21 cellular contexts compared by ENCODE assay signal in genomic region chr2:20722592-20722991, GRCh38. TPM values are rescaled to one million over a fixed set of nuclear protein-coding genes. Genes with fewer than 3 reads are reported as not detected.
DNase-seq lines count a peak whose midpoint lies in the region; ATAC-seq and TF ChIP-seq lines count a peak whose summit lies in the region.
"Had no signal": no experiment of that assay in that cellular context is flagged by ENCODE, and none has a peak within 500 bp of the region (broad histone marks: within the 10 kb centered on the region; RNA-seq: fewer than 3 reads in every experiment).

No MANE protein-coding gene starts in this region.

- H3K4me1 ChIP-seq in SK-N-SH (ENCODE audit: control insufficient read depth in 1 of 2, insufficient read depth in 2 of 2, low read depth in 1 of 2, low read length in 1 of 2): peaks cover 0 to 4% of the 10 kb centered on the region in 2 experiments; a peak in 3 of 4 replicates
- no peaks in the 10 kb centered on the region for H3K4me1 ChIP-seq in PC-3 (ENCODE audit: insufficient read depth, low read length)
- no peaks in the 10 kb centered on the region for H3K4me1 ChIP-seq in foreskin keratinocyte

- H3K9ac ChIP-seq in SK-N-SH: no peak overlapping the region
- no peak overlapping the region for H3K9ac ChIP-seq in PC-3 (ENCODE audit: low read length)

- TF ChIP-seq CTCF in SK-N-SH (IDR thresholded peaks at IDR 0.05) (no peak; the same call in 1 of the 2 replicates), PC-3 (conservative IDR thresholded peaks at IDR 0.05; ENCODE audit: low read depth, low read length) (peak; percentile 31; the same call in 1 of the 2 replicates), foreskin keratinocyte (conservative IDR thresholded peaks at IDR 0.05) (peak; percentile 18), GM13976 (IDR thresholded peaks at IDR 0.05; ENCODE audit: borderline replicate concordance, control extremely low read depth, extremely low read depth, insufficient read depth, missing control alignments) (no peak)

- BruUV-seq in PC-3 (replicated peaks; lab: Mats Ljungman, UMichigan): no TSS peak

- no peaks in the 10 kb centered on the region for H3F3A ChIP-seq in SK-N-SH (replicated peaks; ENCODE audit: insufficient read depth)
- no peaks in the 10 kb centered on the region for H3F3A ChIP-seq in PC-3 (ENCODE audit: low read length, unreplicated experiment)

- no peak; the same call in 1 of the 2 replicates for TF ChIP-seq RAD21 in SK-N-SH (IDR thresholded peaks at IDR 0.05; ENCODE audit: low read length)

- H3K9me2 ChIP-seq in SK-N-SH: no peaks in the 10 kb centered on the region
- H3K9me2 ChIP-seq in PC-3 (replicated peaks; ENCODE audit: low read length): no peaks in the 10 kb centered on the region

- H3K79me2 ChIP-seq in SK-N-SH (ENCODE audit: insufficient read depth) (peaks cover 8% of the 10 kb centered on the region; the same call in 1 of the 2 replicates), PC-3 (ENCODE audit: low read length) (no peaks in the 10 kb centered on the region)

- H4K20me1 ChIP-seq in SK-N-SH (ENCODE audit: insufficient read depth) (no peaks in the 10 kb centered on the region), PC-3 (ENCODE audit: low read length) (no peaks in the 10 kb centered on the region)

- H2AFZ ChIP-seq in SK-N-SH (ENCODE audit: low read depth): no peak overlapping the region
- H2AFZ ChIP-seq in PC-3 (ENCODE audit: low read length): no peak overlapping the region

- H3K4me2 ChIP-seq in SK-N-SH: no peak overlapping the region
- no peak overlapping the region for H3K4me2 ChIP-seq in PC-3 (ENCODE audit: low read length)

- H3K4me3 ChIP-seq in SK-N-SH (ENCODE audit: low read depth in 2 of 2, low read length in 1 of 2) (no peak overlapping the region), PC-3 (ENCODE audit: low read length) (no peak overlapping the region)
- H3K4me3 ChIP-seq: SJCRH30 had no signal

- intact Hi-C loops in PC-3 (cut with micrococcal nuclease) (no loop called here), Right ventricle myocardium superior (cut with DNase I) (no loop called here)

- peaks cover 0 to 11% of the 10 kb centered on the region in 2 experiments for H3K36me3 ChIP-seq in SK-N-SH (replicated peaks in 1 of 2; ENCODE audit: control insufficient read depth in 1 of 2, insufficient read depth in 2 of 2, low read length in 1 of 2)
- no peaks in the 10 kb centered on the region for H3K36me3 ChIP-seq in PC-3 (ENCODE audit: low read depth, low read length)
- H3K36me3 ChIP-seq: BE2C had no signal

- peaks cover 7% of the 10 kb centered on the region; the same call in 1 of the 2 replicates for H3K9me3 ChIP-seq in SK-N-SH
- H3K9me3 ChIP-seq in PC-3 (ENCODE audit: low read length): no peaks in the 10 kb centered on the region
- H3K9me3 ChIP-seq: BE2C, SJCRH30 had no signal

- H3K27me3 ChIP-seq in SK-N-SH (ENCODE audit: insufficient read depth): no peaks in the 10 kb centered on the region
- peaks cover 18% of the 10 kb centered on the region; the same call in 1 of the 2 replicates for H3K27me3 ChIP-seq in PC-3 (ENCODE audit: low read length)
- no peaks in the 10 kb centered on the region for H3K27me3 ChIP-seq in foreskin keratinocyte
- H3K27me3 ChIP-seq: BE2C, SJCRH30 had no signal

- no peak for TF ChIP-seq EP300 in SK-N-SH (IDR thresholded peaks at IDR 0.05; ENCODE audit: borderline replicate concordance in 1 of 2, low read depth in 1 of 2, low read length in 1 of 2)

- H3K27ac ChIP-seq in SK-N-SH (ENCODE audit: low read depth in 2 of 2, low read length in 1 of 2): no peak overlapping the region
- no peak overlapping the region for H3K27ac ChIP-seq in PC-3 (ENCODE audit: low read length)
- no peak overlapping the region for H3K27ac ChIP-seq in foreskin keratinocyte
- H3K27ac ChIP-seq: SJCRH30 had no signal

- no peak for ATAC-seq in SK-N-SH treated with all-trans-retinoic acid at 6 μM for 48 hours
- no peak for ATAC-seq in PC-3
- ATAC-seq in foreskin keratinocyte: no peak
- no peak for ATAC-seq in Right ventricle myocardium superior (ENCODE audit: poor library complexity)
- ATAC-seq: Panc1 had no signal

- DNase-seq in SK-N-SH (no peak), PC-3 (peak; percentile 7), foreskin keratinocyte (no peak), RPMI8226 (no peak), NCI-H2171 (lab: John Stamatoyannopoulos, UW) (no peak), Right ventricle myocardium superior (no peak), GM13976 (ENCODE audit: low spot score) (no peak)
- DNase-seq: 8988T; BE2C; CD4-positive, CD25-positive, alpha-beta regulatory T cell; GF-D8; KBM-7; NCI-H1417; NCI-H1694 treated with DMSO at 0.1 percent for 48 hours; NCI-H2081 treated with DMSO at 0.1 percent for 48 hours; NCI-H446; NCI-H526; SJCRH30 had no signal

- POLR2A ChIA-PET in SK-N-SH (lab: Yijun Ruan, JAX) (no interaction called here), PC-3 (lab: Charles Lee; ENCODE audit: unreplicated experiment) (no interaction called here)

- CTCF ChIA-PET in SK-N-SH (lab: Yijun Ruan, JAX): interaction anchor here (1.9 kb wide), 1 partner anchor 61 kb away, joined by 6 read pairs; no protein-coding TSS in a partner anchor
- CTCF ChIA-PET in PC-3 (lab: Charles Lee): no interaction called here

- in situ Hi-C loops in GM13976 (cut with MboI; ENCODE audit: low sequenced_read_pairs, unreplicated experiment): no loop called here

- whole genome bisulfite sequencing in SK-N-SH (ENCODE audit: low lambda C conversion rate): 60% methylated on average over 1 of the region's 1 CpG

TF ChIP-seq in SK-N-SH treated with all-trans-retinoic acid at 6 μM for 48 hours, 23 proteins besides CTCF, POLR2A, EP300 and RAD21:
- TF ChIP-seq PPARA (CRISPR knock-in tag; IDR thresholded peaks at IDR 0.05; ENCODE audit: borderline replicate concordance) (no peak), ZFP3 (CRISPR knock-in tag; IDR thresholded peaks at IDR 0.05) (0 out of 2 replicates have a peak, but pooled peaks have one; percentile 39)

TF ChIP-seq in SK-N-SH, 30 proteins besides CTCF, POLR2A, EP300 and RAD21:
- TF ChIP-seq YY1 (IDR thresholded peaks at IDR 0.05; ENCODE audit: low read depth) (no peak), POLR2AphosphoS5 (IDR thresholded peaks at IDR 0.05; ENCODE audit: low read depth, low read length) (no peak), RFX5 (IDR thresholded peaks at IDR 0.05; ENCODE audit: low read length) (no peak), GATA2 (CRISPR knock-in tag; IDR thresholded peaks at IDR 0.05) (no peak), IRF3 (IDR thresholded peaks at IDR 0.05; ENCODE audit: low read depth, low read length) (no peak), JUND (IDR thresholded peaks at IDR 0.05) (no peak), SMC3 (IDR thresholded peaks at IDR 0.05; ENCODE audit: low read depth, low read length) (no peak), MXI1 (IDR thresholded peaks at IDR 0.05; ENCODE audit: low read depth, low read length) (no peak), CHD2 (IDR thresholded peaks at IDR 0.05; ENCODE audit: low read length, partially characterized antibody) (no peak), GABPA (IDR thresholded peaks at IDR 0.05; ENCODE audit: low read depth) (no peak)

RNA-seq across cellular contexts. Expression of gene GDF7, which starts 55.6 kb away (rescaled TPM):
- polyA plus RNA-seq in SK-N-SH (2012; rRNA removed) (0.02 and 0.03 TPM in 2 replicates), foreskin keratinocyte (not detected in 2 replicates)
- 0.04 TPM in 2 replicates for polyA plus RNA-seq in SK-N-SH (2012; cell fraction: cytosol; rRNA removed)
- 0.19 TPM in 2 replicates for polyA plus RNA-seq in SK-N-SH (2012; cell fraction: nucleus; rRNA removed)
- total RNA-seq in PC-3 (2014; rRNA removed) (0.04 TPM in 1 of 2 replicates, not detected in the other), foreskin keratinocyte (not detected in 2 replicates), Right ventricle myocardium superior (0.38 TPM)
- total RNA-seq: T-helper 1 cell treated with Interleukin-12 subunit alpha and Interleukin-12 subunit beta and Interleukin-4 antibody, amounts not matched to agents 30 ng/mL and 1 ng/mL, for 36 hours had no signal

Comparison
In these comparisons a context has a peak if more than half of its experiments do, and no peak if none do; other contexts are left out.
1. CTCF ChIP-seq: peak in PC-3 (single experiment) and foreskin keratinocyte (single experiment); none in SK-N-SH (single experiment) and GM13976 (single experiment).